10 cellular contexts compared by ENCODE assay signal in genomic region chr4:155529197-155529596, GRCh38.
DNase-seq lines count a peak whose midpoint lies in the region; ATAC-seq and TF ChIP-seq lines count a peak whose summit lies in the region.
"Had no signal": no experiment of that assay in that cellular context is flagged by ENCODE, and none has a peak within 500 bp of the region (broad histone marks: within the 10 kb centered on the region; RNA-seq: fewer than 3 reads in every experiment).

No MANE protein-coding gene starts in this region.

- H3K27ac ChIP-seq in 22Rv1 = no peak overlapping the region
- H3K27ac ChIP-seq: thoracic aorta had no signal

- TF ChIP-seq CTCF in 22Rv1 (IDR thresholded peaks at IDR 0.05) = peak; percentile 45
- peak; percentile 34 for TF ChIP-seq CTCF in GM10266 (IDR thresholded peaks at IDR 0.05; ENCODE audit: control insufficient read depth, insufficient read depth, low read depth, missing control alignments)
- TF ChIP-seq CTCF in fibroblast of mammary gland (conservative IDR thresholded peaks at IDR 0.05; ENCODE audit: control insufficient read depth, insufficient read depth, low read depth, low read length) = peak; percentile 57

- no peak overlapping the region for H3K4me3 ChIP-seq in fibroblast of mammary gland (ENCODE audit: control insufficient read depth, low read depth, low read length)
- H3K4me3 ChIP-seq: thoracic aorta had no signal

- ATAC-seq in GM21447 (IDR thresholded peaks at IDR 0.05; ENCODE audit: unreplicated experiment) = no peak

- DNase-seq in GM10266 (ENCODE audit: extremely low spot score) = peak; percentile 9
- peak; percentile 7 for DNase-seq in NAMALWA (ENCODE audit: low spot score)
- peak; percentile 69 for DNase-seq in fibroblast of mammary gland (ENCODE audit: low read depth)
- no peak for DNase-seq in Ammon's horn (ENCODE audit: low spot score)
- no peak for DNase-seq in NCI-H1436 treated with DMSO at 0.1 percent for 48 hours (lab: John Stamatoyannopoulos, UW)
- no peak for DNase-seq in NCI-H1694 treated with DMSO at 0.1 percent for 48 hours (lab: John Stamatoyannopoulos, UW)
- DNase-seq: activated CD4-positive, alpha-beta memory T cell treated with anti-CD3 and anti-CD28 coated beads, Interleukin-2, amount 10 ng/mL, durations not matched to agents 7 days and 5 days had no signal

Comparison
In these comparisons a context has a peak if more than half of its experiments do, and no peak if none do; other contexts are left out.
1. DNase-seq: peak in GM10266 (single experiment), NAMALWA (single experiment) and fibroblast of mammary gland (single experiment); none in Ammon's horn (single experiment), NCI-H1436 treated with DMSO at 0.1 percent for 48 hours (single experiment) and NCI-H1694 treated with DMSO at 0.1 percent for 48 hours (single experiment).
2. Peak in every context shown above with its lines, with median percentiles within 50 percentile points of each other: CTCF ChIP-seq.